ENCODE assay signal across 12 cellular contexts in the genomic region with DNA sequence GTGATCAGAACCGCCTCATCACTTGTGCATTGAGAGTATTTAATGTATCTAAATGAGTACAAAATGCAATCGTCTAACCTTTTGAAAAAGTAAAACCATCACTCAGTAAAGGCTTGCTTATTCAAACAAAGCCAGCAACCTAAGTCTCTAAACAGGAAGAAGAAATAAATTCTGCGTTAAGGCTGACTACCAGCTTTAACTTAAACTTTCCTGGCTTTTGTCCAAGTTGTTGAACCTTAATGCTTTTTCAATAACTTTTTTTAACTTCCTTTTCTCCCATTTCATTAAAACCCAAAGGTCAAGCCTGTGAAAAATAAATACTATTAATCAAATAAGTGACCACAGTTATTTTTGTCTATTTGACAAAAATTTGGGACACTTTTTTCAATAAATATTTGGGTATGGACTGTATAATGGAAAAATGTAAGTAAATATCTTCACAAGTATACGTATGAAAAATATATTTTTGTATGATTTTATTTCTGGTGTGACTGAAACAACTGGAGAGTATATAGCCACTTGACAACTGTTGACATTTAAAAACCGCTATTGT. TPM values are rescaled to one million over a fixed set of nuclear protein-coding genes. Genes with fewer than 3 reads are reported as not detected.
DNase-seq lines count a peak whose midpoint lies in the region; ATAC-seq, FAIRE-seq and TF ChIP-seq lines count a peak whose summit lies in the region.
"Had no signal": no experiment of that assay in that cellular context is flagged by ENCODE, and none has a peak within 500 bp of the region (broad histone marks: within the 10 kb centered on the region; RNA-seq: fewer than 3 reads in every experiment).

No MANE protein-coding gene starts in this region.

- TF ChIP-seq POLR2A in sigmoid colon (IDR thresholded peaks at IDR 0.05) = no peak

- H3K27ac Mint-ChIP-seq in activated CD4-positive, alpha-beta T cell treated with anti-CD3 and anti-CD28 coated beads, Interleukin-2, amount 10 ng/mL, durations not matched to agents 24 days and 14 days = peak overlapping the region; percentile 91

- TF ChIP-seq EP300 in sigmoid colon (IDR thresholded peaks at IDR 0.05) = no peak

- H3K27me3 Mint-ChIP-seq in activated CD4-positive, alpha-beta T cell treated with anti-CD3 and anti-CD28 coated beads, Interleukin-2, amount 10 ng/mL, durations not matched to agents 24 days and 14 days = no peaks in the 10 kb centered on the region

- H3K4me3 ChIP-seq in PC-3 (ENCODE audit: low read length) = no peak overlapping the region; the same call in 1 of the 2 replicates
- H3K4me3 ChIP-seq in sigmoid colon = peak overlapping the region in 1 of 4 donors; percentile 91

- TF ChIP-seq CTCF in PC-3 (conservative IDR thresholded peaks at IDR 0.05; ENCODE audit: low read depth, low read length) (no peak), sigmoid colon (IDR thresholded peaks at IDR 0.05) (no peak)

- TSS peak; percentile 23 for BruUV-seq in PC-3 (replicated peaks; lab: Mats Ljungman, UMichigan)

- POLR2A ChIA-PET in PC-3 (lab: Charles Lee; ENCODE audit: unreplicated experiment) = interaction anchor here (0.6 to 0.7 kb wide), 2 partner anchors 42 to 51 kb away, joined by 3 to 5 read pairs; no protein-coding TSS in a partner anchor

- H3K9ac ChIP-seq in PC-3 (ENCODE audit: low read length) = no peak overlapping the region

- peaks cover 3% of the 10 kb centered on the region for H3K9me3 Mint-ChIP-seq in activated CD4-positive, alpha-beta T cell treated with anti-CD3 and anti-CD28 coated beads, Interleukin-2, amount 10 ng/mL, durations not matched to agents 24 days and 14 days

- H3K27me3 ChIP-seq in PC-3 (ENCODE audit: low read length) (no peaks in the 10 kb centered on the region), sigmoid colon (no peaks in the 10 kb centered on the region)
- H3K27me3 ChIP-seq: neutrophil had no signal

- no peak for DNase-seq in activated CD4-positive, alpha-beta T cell treated with anti-CD3 and anti-CD28 coated beads, Interleukin-2, amount 10 ng/mL, durations not matched to agents 24 days and 14 days
- no peak for DNase-seq in activated CD4-positive, alpha-beta T cell treated with anti-CD3 and anti-CD28 coated beads for 48 hours
- peak; percentile 17 for DNase-seq in PC-3
- no peak for DNase-seq in sigmoid colon
- no peak for DNase-seq in NCI-H1092 treated with DMSO at 0.1 percent for 48 hours (lab: John Stamatoyannopoulos, UW)
- DNase-seq: AML-193, IMR-90, NCI-H748 treated with DMSO at 0.1 percent for 48 hours had no signal

- CTCF ChIA-PET in PC-3 (lab: Charles Lee) = no interaction called here

- H3F3A ChIP-seq in PC-3 (ENCODE audit: low read length, unreplicated experiment) = no peaks in the 10 kb centered on the region

- H3K4me3 Mint-ChIP-seq in activated CD4-positive, alpha-beta T cell treated with anti-CD3 and anti-CD28 coated beads, Interleukin-2, amount 10 ng/mL, durations not matched to agents 24 days and 14 days = peak overlapping the region; percentile 94

- peak; percentile 50 for FAIRE-seq in endometrium (lab: Jason Lieb, UNC)

- H3K9me3 ChIP-seq in PC-3 (ENCODE audit: low read length) = no peaks in the 10 kb centered on the region
- no peaks in the 10 kb centered on the region for H3K9me3 ChIP-seq in sigmoid colon
- H3K9me3 ChIP-seq: neutrophil had no signal

- peaks cover 20% of the 10 kb centered on the region for H3K4me1 Mint-ChIP-seq in activated CD4-positive, alpha-beta T cell treated with anti-CD3 and anti-CD28 coated beads, Interleukin-2, amount 10 ng/mL, durations not matched to agents 24 days and 14 days

- H3K36me3 ChIP-seq in PC-3 (ENCODE audit: low read depth, low read length) (no peaks in the 10 kb centered on the region), sigmoid colon (no peaks in the 10 kb centered on the region)
- H3K36me3 ChIP-seq: neutrophil had no signal

- no peaks in the 10 kb centered on the region for H3K36me3 Mint-ChIP-seq in activated CD4-positive, alpha-beta T cell treated with anti-CD3 and anti-CD28 coated beads, Interleukin-2, amount 10 ng/mL, durations not matched to agents 24 days and 14 days (ENCODE audit: low read depth)

- peaks cover 8% of the 10 kb centered on the region for H3K79me2 ChIP-seq in PC-3 (ENCODE audit: low read length)

- peak overlapping the region; percentile 87 for H3K4me2 ChIP-seq in PC-3 (ENCODE audit: low read length)

- no peaks in the 10 kb centered on the region for H3K9me2 ChIP-seq in PC-3 (replicated peaks; ENCODE audit: low read length)

- intact Hi-C loops in activated CD4-positive, alpha-beta T cell treated with anti-CD3 and anti-CD28 coated beads, Interleukin-2, amount 10 ng/mL, durations not matched to agents 24 days and 14 days (cut with micrococcal nuclease) = loop anchor here (5.0 to 10.0 kb wide), 4 partner anchors 121 to 377 kb away; a partner anchor contains a TSS
- intact Hi-C loops in PC-3 (cut with micrococcal nuclease) (loop anchor here (10.0 kb wide), 1 partner anchor 173 kb away; no protein-coding TSS in a partner anchor), sigmoid colon (cut with DNase I) (loop anchor here (5.0 to 10.0 kb wide), 2 partner anchors 56 to 697 kb away; a partner anchor contains a TSS)

- H4K20me1 ChIP-seq in PC-3 (ENCODE audit: low read length) = no peaks in the 10 kb centered on the region

- H3K4me1 ChIP-seq in PC-3 (ENCODE audit: insufficient read depth, low read length) (peaks cover 30% of the 10 kb centered on the region), sigmoid colon (peaks cover 0 to 59% (median 51%) of the 10 kb centered on the region in 4 donors)

- H3K27ac ChIP-seq in PC-3 (ENCODE audit: low read length) (no peak overlapping the region), sigmoid colon (peak overlapping the region; percentile 95 to 98 (median 96))
- H3K27ac ChIP-seq: neutrophil had no signal

- WGBS in sigmoid colon, 2 donors = 49 to 51% methylated on average over 5 of the region's 5 CpGs

- H2AFZ ChIP-seq in PC-3 (ENCODE audit: low read length) = no peak overlapping the region

- ATAC-seq in PC-3 = no peak
- no peak for ATAC-seq in HG02840 (IDR thresholded peaks at IDR 0.05; ENCODE audit: low FRiP score, unreplicated experiment)
- ATAC-seq in HG02973 (IDR thresholded peaks at IDR 0.05; ENCODE audit: unreplicated experiment) = no peak

RNA-seq across cellular contexts. Expression of a gene that starts 2.7 kb away (rescaled TPM):
- 6.7 and 6.9 TPM in 2 replicates for total RNA-seq in activated CD4-positive, alpha-beta T cell treated with anti-CD3 and anti-CD28 coated beads, Interleukin-2, amount 10 ng/mL, durations not matched to agents 24 days and 14 days
- total RNA-seq in PC-3 (2014; rRNA removed) (7.4 and 10.0 TPM in 2 replicates), sigmoid colon (100 to 1,000 TPM; 144 to 201 (median 171) TPM)
- 10 to 100 TPM in 2 of 3 donors, 1 to 10 TPM in 1; 8.8 to 17.4 (median 11.0) TPM for polyA plus RNA-seq in sigmoid colon

RNA-seq across cellular contexts. Expression of a gene that starts 59.4 kb away (rescaled TPM):
- 58.4 and 62.2 TPM in 2 replicates for total RNA-seq in activated CD4-positive, alpha-beta T cell treated with anti-CD3 and anti-CD28 coated beads, Interleukin-2, amount 10 ng/mL, durations not matched to agents 24 days and 14 days
- total RNA-seq in PC-3 (2014; rRNA removed) = 30.4 and 31.0 TPM in 2 replicates
- total RNA-seq in sigmoid colon = 10 to 100 TPM; 13.2 to 20.3 (median 16.3) TPM
- 10 to 100 TPM in 1 of 3 donors, 1 to 10 TPM in 2; 3.0 to 11.2 (median 3.0) TPM for polyA plus RNA-seq in sigmoid colon

Comparison
In these comparisons a context has a peak if more than half of its experiments do, and no peak if none do; other contexts are left out.
1. RNA of a gene that starts 2.7 kb away (total RNA-seq): 144 to 201 TPM in sigmoid colon; 7.4 to 10.0 TPM in PC-3 and 6.7 to 6.9 TPM in activated CD4-positive, alpha-beta T cell treated with anti-CD3 and anti-CD28 coated beads, Interleukin-2, amount 10 ng/mL, durations not matched to agents 24 days and 14 days; every median in the first group is over 10 times any median in the second.